Comparison of ENCODE assay signal across 6 cellular contexts in the genomic region with DNA sequence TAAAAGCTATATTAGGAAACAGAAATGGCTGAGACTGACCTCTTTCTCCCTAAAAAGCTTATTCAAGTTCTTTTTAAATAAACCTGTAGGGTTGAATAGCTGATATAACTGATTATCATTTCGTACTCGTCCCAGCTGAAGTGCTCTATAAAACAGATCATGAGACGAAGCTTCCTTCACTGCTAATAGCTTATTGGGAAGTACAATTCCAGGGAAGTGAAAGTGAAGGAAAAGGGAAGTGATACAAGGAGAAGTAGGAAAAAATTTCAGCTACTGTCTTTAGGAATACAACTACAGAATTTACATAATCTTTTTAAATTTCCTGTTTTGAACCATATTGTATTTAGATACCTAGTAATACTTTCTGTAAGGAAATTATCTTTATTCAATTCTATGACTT.
"Had no signal": no experiment of that assay in that cellular context is flagged by ENCODE, and none has a peak within 500 bp of the region (broad histone marks: within the 10 kb centered on the region; RNA-seq: fewer than 3 reads in every experiment).

No MANE protein-coding gene starts in this region.

- DNase-seq: H7, HFFc6, IMR-90 had no signal

- H3K4me1 ChIP-seq: HAP-1 had no signal

- H3K36me3 ChIP-seq: HAP-1 had no signal

- H3K4me3 ChIP-seq: GM23338, HAP-1, K562 had no signal

- H3K9me3 ChIP-seq: HAP-1 had no signal
